Comparison of ENCODE assay signal across 9 cellular contexts in the genomic region with DNA sequence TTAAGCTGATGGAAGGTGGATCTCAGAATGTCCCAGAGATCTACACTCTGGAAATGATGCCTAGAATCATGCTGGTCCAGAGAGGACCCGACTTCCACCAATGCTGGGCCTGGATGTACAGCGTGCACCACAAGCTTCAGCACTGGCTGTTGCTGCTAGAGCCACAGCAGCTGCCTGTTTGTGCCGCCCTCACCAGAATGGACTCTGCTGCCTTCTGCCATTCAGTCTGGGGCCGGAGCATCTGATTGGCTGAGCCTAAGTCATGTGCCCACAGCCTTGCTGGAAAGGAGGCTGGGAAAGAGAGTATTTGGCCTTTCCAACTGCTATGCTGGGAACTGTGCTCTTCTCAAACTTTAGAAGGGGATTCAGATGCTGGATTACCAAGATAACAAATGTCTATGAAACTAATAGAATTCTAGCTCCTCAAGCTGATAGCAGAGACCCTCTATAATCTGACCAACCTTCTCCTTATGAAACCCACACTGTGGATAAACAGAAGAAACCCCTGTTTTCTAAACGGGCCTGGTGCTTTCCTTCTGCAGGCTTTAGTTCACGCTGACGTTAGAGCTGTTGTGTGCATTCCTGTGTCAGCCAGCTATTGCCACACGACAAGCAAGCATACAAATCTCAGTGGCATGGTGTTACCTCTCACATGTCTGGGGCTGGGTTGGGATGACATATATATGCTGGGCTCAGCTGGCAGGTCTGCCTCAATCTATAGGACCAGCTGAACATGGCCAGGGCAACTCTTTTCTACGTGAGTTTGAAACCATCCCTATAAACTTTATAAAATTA. TPM values are rescaled to one million over a fixed set of nuclear protein-coding genes. Genes with fewer than 3 reads are reported as not detected.
DNase-seq lines count a peak whose midpoint lies in the region; ATAC-seq lines count a peak whose summit lies in the region.
"Had no signal": no experiment of that assay in that cellular context is flagged by ENCODE, and none has a peak within 500 bp of the region (broad histone marks: within the 10 kb centered on the region; RNA-seq: fewer than 3 reads in every experiment).

No MANE protein-coding gene starts in this region.

- H3K9ac ChIP-seq in BLaER1 treated with 17β-estradiol and CSF1 and Interleukin-3, amounts not matched to agents 10 nM and 100 nM: no peak overlapping the region

- H3K4me3 ChIP-seq in BLaER1 treated with 17β-estradiol and CSF1 and Interleukin-3, amounts not matched to agents 10 nM and 100 nM: no peak overlapping the region

- peak overlapping the region in 6 of 11 experiments; percentile 57 to 74 (median 69); a peak in 10 of 22 replicates for H3K4me2 ChIP-seq in BLaER1 treated with 17β-estradiol and CSF1 and Interleukin-3, amounts not matched to agents 10 nM and 100 nM

- H3K36me3 ChIP-seq in BLaER1 treated with 17β-estradiol and CSF1 and Interleukin-3, amounts not matched to agents 10 nM and 100 nM: no peaks in the 10 kb centered on the region

- no peaks in the 10 kb centered on the region for H3K27me3 ChIP-seq in BLaER1 treated with 17β-estradiol and CSF1 and Interleukin-3, amounts not matched to agents 10 nM and 100 nM

- no peak for ATAC-seq in HG02763 (IDR thresholded peaks at IDR 0.05; ENCODE audit: unreplicated experiment)
- no peak for ATAC-seq in GM21423 (IDR thresholded peaks at IDR 0.05; ENCODE audit: unreplicated experiment)
- ATAC-seq in GM18519 (IDR thresholded peaks at IDR 0.05; ENCODE audit: low FRiP score, unreplicated experiment): no peak

- no peaks in the 10 kb centered on the region for H4K20me1 ChIP-seq in BLaER1 treated with 17β-estradiol and CSF1 and Interleukin-3, amounts not matched to agents 10 nM and 100 nM

- peaks cover 20 to 55% (median 44%) of the 10 kb centered on the region in 10 experiments for H3K4me1 ChIP-seq in BLaER1 treated with 17β-estradiol and CSF1 and Interleukin-3, amounts not matched to agents 10 nM and 100 nM

- no peak overlapping the region for H3K27ac ChIP-seq in BLaER1 treated with 17β-estradiol and CSF1 and Interleukin-3, amounts not matched to agents 10 nM and 100 nM

- DNase-seq in NCI-H146 treated with DMSO at 0.1 percent for 48 hours (lab: John Stamatoyannopoulos, UW; ENCODE audit: unreplicated experiment) (peak; percentile 27), dermis blood vessel endothelial cell (peak; percentile 41), middle frontal gyrus (ENCODE audit: extremely low spot score, low spot score) (peak; percentile 83), HUDEP-2 (lab: John Stamatoyannopoulos, UW; ENCODE audit: unreplicated experiment in 76 of 76) (no peak)
- DNase-seq: NCI-H1417 treated with DMSO at 0.1 percent for 48 hours had no signal

- peaks cover 0 to 7% (median 0%) of the 10 kb centered on the region in 11 experiments; a peak in 4 of 22 replicates for H3K9me3 ChIP-seq in BLaER1 treated with 17β-estradiol and CSF1 and Interleukin-3, amounts not matched to agents 10 nM and 100 nM (replicated peaks in 1 of 11)

RNA-seq across cellular contexts. Expression of a gene that starts 4.1 kb away (rescaled TPM):
- under 0.01 and 0.05 TPM in 2 replicates for total RNA-seq in dermis blood vessel endothelial cell

Comparison
In these comparisons a context has a peak if more than half of its experiments do, and no peak if none do; other contexts are left out.
1. DNase-seq: peak in NCI-H146 treated with DMSO at 0.1 percent for 48 hours (single experiment), dermis blood vessel endothelial cell (single experiment) and middle frontal gyrus (single experiment); none in HUDEP-2 (0 of 76).